ENCODE assay signal across 8 cellular contexts in the genomic region with DNA sequence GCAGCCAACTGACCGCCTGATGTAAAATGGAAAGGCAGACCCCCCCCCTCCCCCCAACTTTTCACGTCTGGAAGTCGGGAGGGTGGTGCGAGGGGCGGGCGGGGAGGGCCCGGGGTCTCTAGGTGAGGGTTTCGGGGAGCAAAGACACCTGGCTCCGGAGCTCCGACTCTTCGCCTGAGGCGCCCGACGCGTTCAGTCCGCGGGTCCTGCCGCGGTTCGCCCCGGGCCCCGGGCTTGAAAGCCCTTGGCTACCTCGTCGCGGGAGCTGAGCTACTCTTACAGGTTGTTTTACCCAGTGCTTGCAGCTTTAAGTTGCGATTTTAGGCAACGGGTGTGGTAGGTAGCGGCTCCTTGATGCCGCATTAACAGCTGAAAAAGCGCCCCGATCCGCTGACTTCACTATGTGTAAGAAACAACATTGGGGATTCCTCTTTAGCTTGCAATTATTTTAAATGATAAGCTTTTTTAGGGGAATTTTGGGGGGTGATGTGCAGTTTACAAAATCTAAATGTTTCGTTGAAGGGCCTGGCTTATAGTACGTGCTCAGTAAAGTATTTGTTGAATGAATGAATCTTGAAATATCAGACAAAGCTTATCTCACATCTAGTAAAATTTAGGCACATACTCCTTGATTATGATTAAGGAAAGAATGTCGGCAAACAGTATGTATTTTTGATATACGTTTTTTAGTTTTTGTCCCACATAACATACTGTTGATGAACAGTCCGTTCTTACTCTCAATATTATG. TPM values are rescaled to one million over a fixed set of nuclear protein-coding genes. Genes with fewer than 3 reads are reported as not detected.
DNase-seq lines count a peak whose midpoint lies in the region; ATAC-seq and TF ChIP-seq lines count a peak whose summit lies in the region.

No MANE protein-coding gene starts in this region.

- H3K4me1 ChIP-seq in endodermal cell (ENCODE audit: control insufficient read depth, insufficient read depth, low read length) (no peaks in the 10 kb centered on the region), mucosa of stomach (ENCODE audit: control insufficient read depth, insufficient read depth, low read length) (peaks cover 8% of the 10 kb centered on the region), thymus (ENCODE audit: control insufficient read depth, insufficient read depth, low read length) (peaks cover 3% of the 10 kb centered on the region)

- peak overlapping the region; percentile 87 for H3K4me3 ChIP-seq in Jurkat, Clone E6-1 (ENCODE audit: low read length)
- H3K4me3 ChIP-seq in endodermal cell (ENCODE audit: low read length), result peak overlapping the region; percentile 85
- peak overlapping the region; percentile 84 for H3K4me3 ChIP-seq in mucosa of stomach (ENCODE audit: low read length)
- peak overlapping the region; percentile 96 for H3K4me3 ChIP-seq in thymus (ENCODE audit: low read length)

- WGBS in endodermal cell (ENCODE audit: insufficient coverage in 1 of 2, insufficient read length in 1 of 2), 2 experiments, result 1% methylated on average over 20 to 31 of the region's 37 CpGs
- under 1% methylated on average over 37 of the region's 37 CpGs for WGBS in thymus

- TF ChIP-seq CTCF in endodermal cell (conservative IDR thresholded peaks at IDR 0.05), result no peak
- no peak for TF ChIP-seq CTCF in GM13976 (IDR thresholded peaks at IDR 0.05; ENCODE audit: borderline replicate concordance, control extremely low read depth, extremely low read depth, insufficient read depth, missing control alignments)

- H3K27me3 ChIP-seq in endodermal cell (ENCODE audit: control insufficient read depth, insufficient read depth, low read length, poor library complexity, severe bottlenecking) (no peaks in the 10 kb centered on the region), mucosa of stomach (ENCODE audit: control insufficient read depth, insufficient read depth, low read length) (no peaks in the 10 kb centered on the region), thymus (ENCODE audit: control insufficient read depth, insufficient read depth) (no peaks in the 10 kb centered on the region)

- H3K36me3 Mint-ChIP-seq in endodermal cell (ENCODE audit: low read depth), result peaks cover 4% of the 10 kb centered on the region

- peak overlapping the region; percentile 98 for H3K27ac Mint-ChIP-seq in endodermal cell

- peak overlapping the region; percentile 90 for H3K4me3 Mint-ChIP-seq in endodermal cell

- no peaks in the 10 kb centered on the region for H3K27me3 Mint-ChIP-seq in endodermal cell (ENCODE audit: insufficient read depth)

- H3K9me3 ChIP-seq in endodermal cell (ENCODE audit: control insufficient read depth, low read length) (no peaks in the 10 kb centered on the region), mucosa of stomach (ENCODE audit: control insufficient read depth, low read length) (no peaks in the 10 kb centered on the region), thymus (ENCODE audit: control insufficient read depth) (no peaks in the 10 kb centered on the region)

- H3K4me1 Mint-ChIP-seq in endodermal cell, result peaks cover 12% of the 10 kb centered on the region

- H3K36me3 ChIP-seq in endodermal cell (ENCODE audit: control insufficient read depth, insufficient read depth, low read length) (no peaks in the 10 kb centered on the region), mucosa of stomach (ENCODE audit: control insufficient read depth, insufficient read depth, low read length) (no peaks in the 10 kb centered on the region), thymus (ENCODE audit: control insufficient read depth, insufficient read depth) (no peaks in the 10 kb centered on the region)

- H3K9ac ChIP-seq in endodermal cell (ENCODE audit: extremely low read depth, low read length, poor library complexity, severe bottlenecking), result peak overlapping the region; percentile 82
- peak overlapping the region; percentile 97 for H3K9ac ChIP-seq in mucosa of stomach (ENCODE audit: low read length)

- H3K27ac ChIP-seq in endodermal cell (ENCODE audit: low read depth, low read length) (peak overlapping the region; percentile 89), thymus (ENCODE audit: low read depth) (peak overlapping the region; percentile 97)

- TF ChIP-seq POLR2A in GM18505 (IDR thresholded peaks at IDR 0.05; ENCODE audit: borderline replicate concordance, extremely low read depth, insufficient read depth, insufficient read length), result no peak

- in situ Hi-C loops in ACHN (cut with HindIII; ENCODE audit: low pct_ligation_motif_present, low pct_unique_long_range_greater_than_20kb, low sequenced_read_pairs) (no loop called here), GM13976 (cut with MboI; ENCODE audit: low sequenced_read_pairs, unreplicated experiment) (loop anchor here (5.0 kb wide), 1 partner anchor 118 kb away; no protein-coding TSS in a partner anchor)

- H3K9me3 Mint-ChIP-seq in endodermal cell, result no peaks in the 10 kb centered on the region

- peak; percentile 2 for ATAC-seq in GM18505 (IDR thresholded peaks at IDR 0.05; ENCODE audit: unreplicated experiment)

- peak; percentile 40 for DNase-seq in ACHN
- peak; percentile 52 for DNase-seq in Jurkat, Clone E6-1 (ENCODE audit: low read depth, low spot score)
- peak; percentile 28 to 39 for DNase-seq in activated CD4-positive, alpha-beta T cell treated with anti-CD3 and anti-CD28 coated beads, Interleukin-2, amount 50 U/mL, for 4 hours
- peak; percentile 81 for DNase-seq in endodermal cell
- no peak for DNase-seq in GM13976 (ENCODE audit: low spot score)

RNA-seq across cellular contexts. Expression of a gene that starts 0.8 kb away (rescaled TPM):
- polyA plus RNA-seq in Jurkat, Clone E6-1 (2012; ENCODE audit: insufficient read depth, insufficient read length), result 28.7 TPM
- total RNA-seq in endodermal cell, result 10 to 100 TPM; 28.6 to 36.4 TPM
- polyA plus RNA-seq in endodermal cell (2013, experiment 1 of 2), result 29.8 TPM
- polyA plus RNA-seq in endodermal cell (2013, experiment 2 of 2), result 26.4 TPM
- polyA plus RNA-seq in thymus, result 60.6 TPM
